11 cellular contexts compared by ENCODE assay signal in genomic region chr10:623477-624311, GRCh38.
DNase-seq lines count a peak whose midpoint lies in the region; ATAC-seq and TF ChIP-seq lines count a peak whose summit lies in the region.
"Had no signal": no experiment of that assay in that cellular context is flagged by ENCODE, and none has a peak within 500 bp of the region (broad histone marks: within the 10 kb centered on the region; RNA-seq: fewer than 3 reads in every experiment).

No MANE protein-coding gene starts in this region.

- DNase-seq in osteoblast (ENCODE audit: insufficient read length, low spot score, missing footprints), result no peak
- DNase-seq in transverse colon, result no peak
- DNase-seq in activated naive CD4-positive, alpha-beta T cell treated with anti-CD3 and anti-CD28 coated beads for 36 hours, result no peak
- DNase-seq in WERI-Rb-1, result no peak
- DNase-seq: SHP77 treated with DMSO at 0.1 percent for 48 hours; stimulated activated CD4-positive, alpha-beta T cell treated with anti-CD3 and anti-CD28 coated beads, Interleukin-4, amount 100 ng/mL, for 24 hours; stimulated activated naive CD4-positive, alpha-beta T cell had no signal

- no peak for TF ChIP-seq CTCF in gastroesophageal sphincter (IDR thresholded peaks at IDR 0.05)
- TF ChIP-seq CTCF in osteoblast (IDR thresholded peaks at IDR 0.05; ENCODE audit: extremely low read depth, low read depth, low read length), result no peak
- TF ChIP-seq CTCF in transverse colon (IDR thresholded peaks at IDR 0.05), result no peak
- TF ChIP-seq CTCF in WERI-Rb-1 (IDR thresholded peaks at IDR 0.05; ENCODE audit: low read depth, low read length), result no peak

- no peak overlapping the region for H3K4me3 Mint-ChIP-seq in activated naive CD4-positive, alpha-beta T cell treated with anti-CD3 and anti-CD28 coated beads for 36 hours

- H3K27me3 ChIP-seq in gastroesophageal sphincter (no peaks in the 10 kb centered on the region), osteoblast (ENCODE audit: insufficient read depth, low read length) (no peaks in the 10 kb centered on the region), transverse colon (no peaks in the 10 kb centered on the region), WERI-Rb-1 (ENCODE audit: insufficient read depth, low read depth, severe bottlenecking) (no peaks in the 10 kb centered on the region)

- no peaks in the 10 kb centered on the region for H3K9me3 ChIP-seq in gastroesophageal sphincter
- no peaks in the 10 kb centered on the region for H3K9me3 ChIP-seq in osteoblast (ENCODE audit: low read depth, low read length)
- no peaks in the 10 kb centered on the region for H3K9me3 ChIP-seq in transverse colon
- H3K9me3 ChIP-seq in WERI-Rb-1 (ENCODE audit: severe bottlenecking), result no peaks in the 10 kb centered on the region

- ATAC-seq in gastroesophageal sphincter, result no peak
- ATAC-seq in GM18873 (IDR thresholded peaks at IDR 0.05; ENCODE audit: low FRiP score, unreplicated experiment), result no peak

- H3K4me1 ChIP-seq in gastroesophageal sphincter (peaks cover 8 to 100% (median 41%) of the 10 kb centered on the region in 3 donors), osteoblast (ENCODE audit: insufficient read depth, low read length) (peaks cover 27% of the 10 kb centered on the region), transverse colon (peaks cover 17 to 44% (median 34%) of the 10 kb centered on the region in 4 donors)

- TF ChIP-seq EP300 in gastroesophageal sphincter (IDR thresholded peaks at IDR 0.05), result no peak
- no peak for TF ChIP-seq EP300 in transverse colon (IDR thresholded peaks at IDR 0.05; ENCODE audit: low read depth)

- H2AFZ ChIP-seq in osteoblast (ENCODE audit: low read length), result no peak overlapping the region

- H3K9me3 Mint-ChIP-seq in activated naive CD4-positive, alpha-beta T cell treated with anti-CD3 and anti-CD28 coated beads for 36 hours, result no peaks in the 10 kb centered on the region
- H3K9me3 Mint-ChIP-seq: activated naive CD4-positive, alpha-beta T cell treated with anti-CD3 and anti-CD28 coated beads, Interleukin-2, amount 50 U/mL, for 72 hours had no signal

- H3K4me3 ChIP-seq in gastroesophageal sphincter, result no peak overlapping the region
- no peak overlapping the region for H3K4me3 ChIP-seq in osteoblast (ENCODE audit: insufficient read depth, low read length)
- no peak overlapping the region for H3K4me3 ChIP-seq in transverse colon
- no peak overlapping the region for H3K4me3 ChIP-seq in WERI-Rb-1 (ENCODE audit: low read depth, low read length)

- peaks cover 92% of the 10 kb centered on the region for H3K79me2 ChIP-seq in osteoblast (ENCODE audit: insufficient read depth, low read length)

- 6 to 17% methylated on average over 1 to 6 of the region's 24 CpGs for WGBS in gastroesophageal sphincter (ENCODE audit: low coverage in 1 of 2), 2 donors
- WGBS in transverse colon (ENCODE audit: low coverage in 1 of 2), 2 donors, result 64 to 73% methylated on average over 10 to 22 of the region's 24 CpGs

- CTCF ChIA-PET in activated naive CD4-positive, alpha-beta T cell treated with anti-CD3 and anti-CD28 coated beads for 36 hours (lab: Charles Lee), result no interaction called here

- H3K4me1 Mint-ChIP-seq in activated naive CD4-positive, alpha-beta T cell treated with anti-CD3 and anti-CD28 coated beads for 36 hours (ENCODE audit: low read depth), result peaks cover 10% of the 10 kb centered on the region

- H3K27ac ChIP-seq in angular gyrus (ENCODE audit: low read depth, low read length) (peak overlapping the region; percentile 99), gastroesophageal sphincter (peak overlapping the region; percentile 79 to 93 (median 91)), osteoblast (ENCODE audit: low read depth, low read length) (peak overlapping the region; percentile 93), transverse colon (peak overlapping the region; percentile 80 to 83 (median 81)), WERI-Rb-1 (no peak overlapping the region)

- intact Hi-C loops in transverse colon (cut with DNase I; ENCODE audit: low total_unique reads), result no loop called here
- intact Hi-C loops in activated naive CD4-positive, alpha-beta T cell treated with anti-CD3 and anti-CD28 coated beads for 36 hours (cut with micrococcal nuclease), result no loop called here

- in situ Hi-C loops in transverse colon (cut with MboI; ENCODE audit: low pct_ligation_motif_present in 1 of 4, low pct_unique_long_range_greater_than_20kb in 1 of 4, low sequenced_read_pairs in 3 of 4), result no loop called here

- H3K27ac Mint-ChIP-seq in activated naive CD4-positive, alpha-beta T cell treated with anti-CD3 and anti-CD28 coated beads for 36 hours, result no peak overlapping the region
- H3K27ac Mint-ChIP-seq: activated naive CD4-positive, alpha-beta T cell treated with anti-CD3 and anti-CD28 coated beads, Interleukin-2, amount 50 U/mL, for 72 hours had no signal

- no peaks in the 10 kb centered on the region for H3K36me3 ChIP-seq in gastroesophageal sphincter
- H3K36me3 ChIP-seq in osteoblast (ENCODE audit: insufficient read depth, low read length), result no peaks in the 10 kb centered on the region
- H3K36me3 ChIP-seq in transverse colon, result no peaks in the 10 kb centered on the region
- no peaks in the 10 kb centered on the region for H3K36me3 ChIP-seq in WERI-Rb-1

- no peak overlapping the region for H3K4me2 ChIP-seq in osteoblast (ENCODE audit: insufficient read depth, low read length)

- peaks cover 21% of the 10 kb centered on the region for H4K20me1 ChIP-seq in osteoblast (ENCODE audit: insufficient read depth, low read length)

- H3K36me3 Mint-ChIP-seq in activated naive CD4-positive, alpha-beta T cell treated with anti-CD3 and anti-CD28 coated beads for 36 hours (ENCODE audit: low read depth), result no peaks in the 10 kb centered on the region
- H3K36me3 Mint-ChIP-seq: activated naive CD4-positive, alpha-beta T cell treated with anti-CD3 and anti-CD28 coated beads, Interleukin-2, amount 50 U/mL, for 72 hours had no signal

- peaks cover 22% of the 10 kb centered on the region for H3K27me3 Mint-ChIP-seq in activated naive CD4-positive, alpha-beta T cell treated with anti-CD3 and anti-CD28 coated beads for 36 hours (ENCODE audit: low read depth)

- no peak for TF ChIP-seq POLR2A in gastroesophageal sphincter (IDR thresholded peaks at IDR 0.05)
- TF ChIP-seq POLR2A in transverse colon (IDR thresholded peaks at IDR 0.05), result no peak
